In the genomic region with DNA sequence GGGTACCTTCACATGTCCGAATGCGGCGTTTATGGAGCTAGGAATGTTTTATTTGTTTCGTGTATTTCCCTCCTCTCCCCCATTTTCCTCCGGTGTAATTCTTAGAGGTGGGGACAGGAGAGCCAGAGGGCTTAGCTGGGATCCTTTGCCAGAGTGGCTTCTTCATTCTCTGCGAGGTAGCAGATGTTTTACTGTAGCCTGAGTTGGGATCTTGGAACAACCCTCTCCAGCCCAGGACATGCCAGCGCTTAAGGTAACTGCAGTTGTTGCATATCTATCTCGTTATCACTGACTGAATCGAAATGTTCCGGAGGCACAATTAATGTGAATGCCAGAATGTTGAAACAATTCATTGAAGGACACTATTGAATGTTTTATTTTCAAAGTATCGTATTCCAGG, we compare ENCODE assay signal across 1 cellular context.
TF ChIP-seq lines count a peak whose summit lies in the region.

No MANE protein-coding gene starts in this region.

TF ChIP-seq in IMR-90, 13 proteins besides CTCF, POLR2A, EP300 and RAD21:
- no peak for TF ChIP-seq CHD1 (IDR thresholded peaks at IDR 0.05; ENCODE audit: low read depth, low read length)
- TF ChIP-seq USF2 (IDR thresholded peaks at IDR 0.05; ENCODE audit: low read depth, low read length) = no peak
- TF ChIP-seq, protein P1, sequence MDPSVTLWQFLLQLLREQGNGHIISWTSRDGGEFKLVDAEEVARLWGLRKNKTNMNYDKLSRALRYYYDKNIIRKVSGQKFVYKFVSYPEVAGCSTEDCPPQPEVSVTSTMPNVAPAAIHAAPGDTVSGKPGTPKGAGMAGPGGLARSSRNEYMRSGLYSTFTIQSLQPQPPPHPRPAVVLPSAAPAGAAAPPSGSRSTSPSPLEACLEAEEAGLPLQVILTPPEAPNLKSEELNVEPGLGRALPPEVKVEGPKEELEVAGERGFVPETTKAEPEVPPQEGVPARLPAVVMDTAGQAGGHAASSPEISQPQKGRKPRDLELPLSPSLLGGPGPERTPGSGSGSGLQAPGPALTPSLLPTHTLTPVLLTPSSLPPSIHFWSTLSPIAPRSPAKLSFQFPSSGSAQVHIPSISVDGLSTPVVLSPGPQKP (IDR thresholded peaks at IDR 0.05; ENCODE audit: borderline replicate concordance, low read depth, low read length) = no peak
- TF ChIP-seq MXI1 (IDR thresholded peaks at IDR 0.05; ENCODE audit: borderline replicate concordance, low read depth, low read length) = no peak
- no peak for TF ChIP-seq SMC3 (IDR thresholded peaks at IDR 0.05; ENCODE audit: low read depth, low read length)
- no peak for TF ChIP-seq NFE2L2 (IDR thresholded peaks at IDR 0.05; ENCODE audit: low read depth, low read length)
- no peak for TF ChIP-seq FOS (IDR thresholded peaks at IDR 0.05; ENCODE audit: low read depth, low read length)
- no peak for TF ChIP-seq RFX5 (IDR thresholded peaks at IDR 0.05; ENCODE audit: low read depth, low read length)
